Comparison of ENCODE assay signal across 12 cellular contexts in genomic region chr9:84238652-84239051, GRCh38.
DNase-seq lines count a peak whose midpoint lies in the region; ATAC-seq and TF ChIP-seq lines count a peak whose summit lies in the region.
"Had no signal": no experiment of that assay in that cellular context is flagged by ENCODE, and none has a peak within 500 bp of the region (broad histone marks: within the 10 kb centered on the region; RNA-seq: fewer than 3 reads in every experiment).

No MANE protein-coding gene starts in this region.

- peak; percentile 57 for TF ChIP-seq CTCF in KMS-11 (conservative IDR thresholded peaks at IDR 0.05; ENCODE audit: low read depth, low read length)
- TF ChIP-seq CTCF in WTC11 (IDR thresholded peaks at IDR 0.05): 0 out of 2 replicates have a peak, but pooled peaks have one; percentile 23
- TF ChIP-seq CTCF in neural progenitor cell (IDR thresholded peaks at IDR 0.05): peak; percentile 20
- no peak for TF ChIP-seq CTCF in colonic mucosa (IDR thresholded peaks at IDR 0.05)

- H3K9me3 Mint-ChIP-seq in activated naive CD4-positive, alpha-beta T cell treated with anti-CD3 and anti-CD28 coated beads for 36 hours: peaks cover 4% of the 10 kb centered on the region
- no peaks in the 10 kb centered on the region for H3K9me3 Mint-ChIP-seq in activated naive CD4-positive, alpha-beta T cell treated with anti-CD3 and anti-CD28 coated beads, Interleukin-2, amount 10 ng/mL, durations not matched to agents 7 days and 5 days
- H3K9me3 Mint-ChIP-seq in WTC11 (peaks cover 38% of the 10 kb centered on the region), neural progenitor cell (peaks cover 20% of the 10 kb centered on the region)

- H3K4me3 ChIP-seq in KMS-11 (IDR thresholded peaks at IDR 0.05; ENCODE audit: insufficient read depth, low read depth, low read length) (no peak overlapping the region), neural progenitor cell (no peak overlapping the region), colonic mucosa (no peak overlapping the region)
- H3K4me3 ChIP-seq: BLaER1 treated with 17β-estradiol and CSF1 and Interleukin-3, amounts not matched to agents 10 nM and 100 nM; spleen had no signal

- H3K9me3 ChIP-seq in neural progenitor cell (ENCODE audit: low read depth): no peaks in the 10 kb centered on the region
- H3K9me3 ChIP-seq in colonic mucosa: no peaks in the 10 kb centered on the region
- H3K9me3 ChIP-seq: spleen had no signal

- peak; percentile 60 for ATAC-seq in WTC11

- H2AFZ ChIP-seq in KMS-11 (ENCODE audit: low read depth) (no peak overlapping the region), neural progenitor cell (replicated peaks) (no peak overlapping the region)

- no peaks in the 10 kb centered on the region for H3K4me1 Mint-ChIP-seq in activated naive CD4-positive, alpha-beta T cell treated with anti-CD3 and anti-CD28 coated beads for 36 hours (ENCODE audit: low read depth)
- H3K4me1 Mint-ChIP-seq in activated naive CD4-positive, alpha-beta T cell treated with anti-CD3 and anti-CD28 coated beads, Interleukin-2, amount 10 ng/mL, durations not matched to agents 7 days and 5 days: no peaks in the 10 kb centered on the region
- H3K4me1 Mint-ChIP-seq in WTC11: no peaks in the 10 kb centered on the region
- H3K4me1 Mint-ChIP-seq in neural progenitor cell: no peaks in the 10 kb centered on the region

- no peaks in the 10 kb centered on the region for H3K27me3 Mint-ChIP-seq in activated naive CD4-positive, alpha-beta T cell treated with anti-CD3 and anti-CD28 coated beads for 36 hours (ENCODE audit: low read depth)
- H3K27me3 Mint-ChIP-seq in activated naive CD4-positive, alpha-beta T cell treated with anti-CD3 and anti-CD28 coated beads, Interleukin-2, amount 10 ng/mL, durations not matched to agents 7 days and 5 days: peaks cover 4% of the 10 kb centered on the region
- H3K27me3 Mint-ChIP-seq in WTC11 (ENCODE audit: low read depth) (peaks cover 16% of the 10 kb centered on the region), neural progenitor cell (ENCODE audit: insufficient read depth, low read depth) (peaks cover 2% of the 10 kb centered on the region)

- H3K79me2 ChIP-seq in KMS-11 (ENCODE audit: insufficient read depth, low read depth): no peaks in the 10 kb centered on the region
- no peaks in the 10 kb centered on the region for H3K79me2 ChIP-seq in neural progenitor cell (ENCODE audit: low read depth)

- H3K4me3 Mint-ChIP-seq in activated naive CD4-positive, alpha-beta T cell treated with anti-CD3 and anti-CD28 coated beads for 36 hours: no peak overlapping the region
- no peak overlapping the region for H3K4me3 Mint-ChIP-seq in activated naive CD4-positive, alpha-beta T cell treated with anti-CD3 and anti-CD28 coated beads, Interleukin-2, amount 10 ng/mL, durations not matched to agents 7 days and 5 days
- H3K4me3 Mint-ChIP-seq in WTC11: no peak overlapping the region
- no peak overlapping the region for H3K4me3 Mint-ChIP-seq in neural progenitor cell
- H3K4me3 Mint-ChIP-seq: nephron progenitor cell had no signal

- CTCF ChIA-PET in activated naive CD4-positive, alpha-beta T cell treated with anti-CD3 and anti-CD28 coated beads for 36 hours (lab: Charles Lee): interaction anchor here (1.5 kb wide), 1 partner anchor 13 kb away, joined by 3 read pairs; no protein-coding TSS in a partner anchor
- CTCF ChIA-PET in activated naive CD4-positive, alpha-beta T cell treated with anti-CD3 and anti-CD28 coated beads, Interleukin-2, amount 10 ng/mL, durations not matched to agents 7 days and 5 days (lab: Charles Lee): interaction anchor here (0.9 to 1.5 kb wide), 2 partner anchors 22 to 132 kb away, joined by 3 to 4 read pairs; no protein-coding TSS in a partner anchor
- CTCF ChIA-PET in WTC11 (lab: Charles Lee): interaction anchor here (0.6 to 1.1 kb wide), 5 partner anchors 10 to 1529 kb away, joined by 3 to 4 read pairs (median 3); no protein-coding TSS in a partner anchor

- H3K4me2 ChIP-seq in KMS-11 (no peak overlapping the region), neural progenitor cell (no peak overlapping the region)

- H3F3A ChIP-seq in neural progenitor cell (ENCODE audit: low read depth): no peaks in the 10 kb centered on the region

- H3K27me3 ChIP-seq in KMS-11 (ENCODE audit: insufficient read depth, low read depth) (no peaks in the 10 kb centered on the region), neural progenitor cell (no peaks in the 10 kb centered on the region), colonic mucosa (no peaks in the 10 kb centered on the region)
- H3K27me3 ChIP-seq: BLaER1 treated with 17β-estradiol and CSF1 and Interleukin-3, amounts not matched to agents 10 nM and 100 nM; spleen had no signal

- H3K36me3 Mint-ChIP-seq in activated naive CD4-positive, alpha-beta T cell treated with anti-CD3 and anti-CD28 coated beads for 36 hours (ENCODE audit: low read depth): no peaks in the 10 kb centered on the region
- no peaks in the 10 kb centered on the region for H3K36me3 Mint-ChIP-seq in activated naive CD4-positive, alpha-beta T cell treated with anti-CD3 and anti-CD28 coated beads, Interleukin-2, amount 10 ng/mL, durations not matched to agents 7 days and 5 days
- H3K36me3 Mint-ChIP-seq in WTC11 (peaks cover 23% of the 10 kb centered on the region), neural progenitor cell (no peaks in the 10 kb centered on the region)

- no peaks in the 10 kb centered on the region for H3K4me1 ChIP-seq in KMS-11 (ENCODE audit: low read depth, poor library complexity, severe bottlenecking)
- no peaks in the 10 kb centered on the region for H3K4me1 ChIP-seq in neural progenitor cell
- H3K4me1 ChIP-seq in colonic mucosa: no peaks in the 10 kb centered on the region
- H3K4me1 ChIP-seq: spleen had no signal

- intact Hi-C loops in activated naive CD4-positive, alpha-beta T cell treated with anti-CD3 and anti-CD28 coated beads for 36 hours (cut with micrococcal nuclease): no loop called here
- intact Hi-C loops in colonic mucosa (cut with DNase I): no loop called here

- no peak for DNase-seq in activated naive CD4-positive, alpha-beta T cell treated with anti-CD3 and anti-CD28 coated beads for 36 hours
- no peak for DNase-seq in activated naive CD4-positive, alpha-beta T cell treated with anti-CD3 and anti-CD28 coated beads, Interleukin-2, amount 10 ng/mL, durations not matched to agents 7 days and 5 days
- DNase-seq in WTC11 (ENCODE audit: low spot score) (peak; percentile 14), neural progenitor cell (ENCODE audit: low spot score) (no peak), NCI-H146 treated with DMSO at 0.1 percent for 48 hours (lab: John Stamatoyannopoulos, UW; ENCODE audit: unreplicated experiment) (no peak), colonic mucosa (no peak), H4 (ENCODE audit: low spot score) (no peak)
- DNase-seq: nephron progenitor cell, spleen, T-helper 2 cell had no signal

- no peak overlapping the region for H3K27ac ChIP-seq in KMS-11
- no peak overlapping the region for H3K27ac ChIP-seq in neural progenitor cell
- H3K27ac ChIP-seq in colonic mucosa: no peak overlapping the region
- H3K27ac ChIP-seq: spleen had no signal

- H3K36me3 ChIP-seq in KMS-11 (ENCODE audit: insufficient read depth) (no peaks in the 10 kb centered on the region), neural progenitor cell (no peaks in the 10 kb centered on the region), colonic mucosa (no peaks in the 10 kb centered on the region)
- H3K36me3 ChIP-seq: BLaER1 treated with 17β-estradiol and CSF1 and Interleukin-3, amounts not matched to agents 10 nM and 100 nM; spleen had no signal

- POLR2A ChIA-PET in WTC11 (lab: Charles Lee): no interaction called here

- H3K9ac ChIP-seq in KMS-11: no peak overlapping the region
- H3K9ac ChIP-seq in neural progenitor cell: no peak overlapping the region
- no peak overlapping the region for H3K9ac ChIP-seq in colonic mucosa (ENCODE audit: low read depth in 2 of 2, low read length in 2 of 2)
- H3K9ac ChIP-seq: BLaER1 treated with 17β-estradiol and CSF1 and Interleukin-3, amounts not matched to agents 10 nM and 100 nM had no signal

- H3K27ac Mint-ChIP-seq in activated naive CD4-positive, alpha-beta T cell treated with anti-CD3 and anti-CD28 coated beads for 36 hours: peak overlapping the region; percentile 60
- no peak overlapping the region for H3K27ac Mint-ChIP-seq in activated naive CD4-positive, alpha-beta T cell treated with anti-CD3 and anti-CD28 coated beads, Interleukin-2, amount 10 ng/mL, durations not matched to agents 7 days and 5 days
- no peak overlapping the region for H3K27ac Mint-ChIP-seq in WTC11
- no peak overlapping the region for H3K27ac Mint-ChIP-seq in neural progenitor cell
- H3K27ac Mint-ChIP-seq: nephron progenitor cell had no signal

- H4K20me1 ChIP-seq in KMS-11 (ENCODE audit: insufficient read depth) (no peaks in the 10 kb centered on the region), neural progenitor cell (ENCODE audit: low read depth) (no peaks in the 10 kb centered on the region)
- H4K20me1 ChIP-seq: BLaER1 treated with 17β-estradiol and CSF1 and Interleukin-3, amounts not matched to agents 10 nM and 100 nM had no signal

TF ChIP-seq in WTC11, 78 proteins besides CTCF, POLR2A, EP300 and RAD21 (continues in another document):
- TF ChIP-seq TP53 (CRISPR knock-in tag; IDR thresholded peaks at IDR 0.05) (peak; percentile 63; the same call in 1 of the 2 replicates), ZBTB21 (CRISPR knock-in tag; IDR thresholded peaks at IDR 0.05; ENCODE audit: borderline replicate concordance) (no peak), NFATC4 (CRISPR knock-in tag; IDR thresholded peaks at IDR 0.05) (no peak), MAX (CRISPR knock-in tag; IDR thresholded peaks at IDR 0.05) (peak; percentile 63; the same call in 1 of the 2 replicates), NR2C2 (CRISPR knock-in tag; IDR thresholded peaks at IDR 0.05) (no peak), ESRRA (CRISPR knock-in tag; IDR thresholded peaks at IDR 0.05; ENCODE audit: borderline replicate concordance) (no peak), ERG (CRISPR knock-in tag; IDR thresholded peaks at IDR 0.05) (no peak), PRRX2 (CRISPR knock-in tag; IDR thresholded peaks at IDR 0.05) (no peak), ATF1 (CRISPR knock-in tag; IDR thresholded peaks at IDR 0.05) (no peak), FOXK1 (CRISPR knock-in tag; IDR thresholded peaks at IDR 0.05) (no peak)
